ENCODE assay signal across 9 cellular contexts in genomic region chr10:99435986-99436633, GRCh38. TPM values are rescaled to one million over a fixed set of nuclear protein-coding genes. Genes with fewer than 3 reads are reported as not detected.
DNase-seq lines count a peak whose midpoint lies in the region; ATAC-seq and TF ChIP-seq lines count a peak whose summit lies in the region.
"Had no signal": no experiment of that assay in that cellular context is flagged by ENCODE, and none has a peak within 500 bp of the region (broad histone marks: within the 10 kb centered on the region; RNA-seq: fewer than 3 reads in every experiment).

No MANE protein-coding gene starts in this region.

- H3K27ac ChIP-seq in H9 (ENCODE audit: insufficient read length, low read depth, low read length) = no peak overlapping the region
- no peak overlapping the region for H3K27ac ChIP-seq in body of pancreas
- H3K27ac ChIP-seq in right lobe of liver = no peak overlapping the region
- H3K27ac ChIP-seq in aorta (ENCODE audit: low read depth in 1 of 2, low read length in 2 of 2) = no peak overlapping the region

- H4K5ac ChIP-seq in H9 (ENCODE audit: insufficient read length, low read depth, low read length) = no peak overlapping the region

- H3K36me3 Mint-ChIP-seq in H9 (ENCODE audit: insufficient read depth in 1 of 3, low read depth in 3 of 3) = no peaks in the 10 kb centered on the region; a peak in 1 of 7 replicates

- H2AK5ac ChIP-seq in H9 (ENCODE audit: insufficient read length, low read length) = no peak overlapping the region

- no peak overlapping the region for H2BK20ac ChIP-seq in H9 (ENCODE audit: low read depth, low read length, poor library complexity, severe bottlenecking)

- no peak overlapping the region for H2BK5ac ChIP-seq in H9 (ENCODE audit: insufficient read length, low read length)

- in situ Hi-C loops in Caki2 (cut with HindIII; ENCODE audit: low pct_unique_long_range_greater_than_20kb, low sequenced_read_pairs) = loop anchor here (25.0 kb wide), 1 partner anchor 176 kb away; the partner anchor contains the start of gene SLC25A28

- no peaks in the 10 kb centered on the region for H3K23me2 ChIP-seq in H9 (ENCODE audit: insufficient read length, low read depth, low read length, poor library complexity, severe bottlenecking)

- no peaks in the 10 kb centered on the region for H3K79me2 ChIP-seq in H9 (ENCODE audit: insufficient read depth, low read length)

- H4K8ac ChIP-seq in H9 (replicated peaks; ENCODE audit: insufficient read length, low read depth, low read length) = no peak overlapping the region

- no peak overlapping the region for H3K4me3 Mint-ChIP-seq in H9

- DNase-seq in Caki2 (ENCODE audit: low read depth) (peak; percentile 23), H9 (no peak), NCI-H345 treated with DMSO at 0.1 percent for 48 hours (lab: John Stamatoyannopoulos, UW; ENCODE audit: unreplicated experiment) (peak; percentile 37), body of pancreas (no peak), right lobe of liver (no peak), aorta (no peak), HPDE6-E6E7 (ENCODE audit: extremely low spot score) (no peak)
- no peak for DNase-seq in activated naive CD4-positive, alpha-beta T cell (lab: John Stamatoyannopoulos, UW)
- DNase-seq: left cardiac atrium had no signal

- no peak overlapping the region for H3T11ph ChIP-seq in H9 (ENCODE audit: low read length)

- H4K20me1 ChIP-seq in H9 (ENCODE audit: control insufficient read depth, insufficient read depth, insufficient read length) = no peaks in the 10 kb centered on the region

- H3K4me3 ChIP-seq in body of pancreas (no peak overlapping the region), right lobe of liver (no peak overlapping the region), aorta (ENCODE audit: low read length in 2 of 2) (no peak overlapping the region)

- H2BK12ac ChIP-seq in H9 (ENCODE audit: insufficient read length, low read depth, low read length) = no peak overlapping the region

- no peak overlapping the region for H3K56ac ChIP-seq in H9 (ENCODE audit: insufficient read length, low read depth, low read length)

- H3K36me3 ChIP-seq in body of pancreas (replicated peaks in 1 of 2; ENCODE audit: insufficient read depth in 1 of 2, low read depth in 2 of 2) (no peaks in the 10 kb centered on the region), right lobe of liver (no peaks in the 10 kb centered on the region), aorta (ENCODE audit: control insufficient read depth in 1 of 2, insufficient read depth in 2 of 2, low read length in 1 of 2) (no peaks in the 10 kb centered on the region)

- peak; percentile 56 for ATAC-seq in body of pancreas
- peak; percentile 36 to 62 (median 46) for ATAC-seq in right lobe of liver
- peak; percentile 70 for ATAC-seq in aorta (ENCODE audit: low FRiP score)

- no peak overlapping the region for H2AFZ ChIP-seq in H9 (ENCODE audit: low read length)

- H3K18ac ChIP-seq in H9 (ENCODE audit: insufficient read length, low read depth, low read length) = no peak overlapping the region

- H3K4me1 ChIP-seq in H9 (ENCODE audit: insufficient read depth, low read length) (no peaks in the 10 kb centered on the region), body of pancreas (peaks cover 43% of the 10 kb centered on the region), right lobe of liver (peaks cover 0 to 25% (median 3%) of the 10 kb centered on the region in 4 donors), aorta (ENCODE audit: control insufficient read depth in 1 of 2, insufficient read depth in 2 of 2, low read length in 2 of 2) (no peaks in the 10 kb centered on the region)

- H3K27ac Mint-ChIP-seq in H9 = no peak overlapping the region

- no peak for TF ChIP-seq POLR2A in body of pancreas (IDR thresholded peaks at IDR 0.05)
- TF ChIP-seq POLR2A in right lobe of liver (IDR thresholded peaks at IDR 0.05) = no peak

- no peak overlapping the region for H2BK15ac ChIP-seq in H9 (ENCODE audit: low read depth, low read length)

- H3K27me3 ChIP-seq in H9 (ENCODE audit: insufficient read depth, low read length) (no peaks in the 10 kb centered on the region), body of pancreas (no peaks in the 10 kb centered on the region), right lobe of liver (no peaks in the 10 kb centered on the region), aorta (ENCODE audit: control insufficient read depth in 1 of 2, insufficient read depth in 2 of 2, low read length in 1 of 2) (no peaks in the 10 kb centered on the region)

- H3K9ac ChIP-seq in H9 (ENCODE audit: extremely low read depth, insufficient read length, low read length) = no peak overlapping the region

- H4K91ac ChIP-seq in H9 (ENCODE audit: insufficient read length, low read depth, low read length) = no peak overlapping the region

- H2BK120ac ChIP-seq in H9 (ENCODE audit: low read depth, low read length, poor library complexity, severe bottlenecking) = no peak overlapping the region

- H3K79me1 ChIP-seq in H9 (ENCODE audit: insufficient read depth, low read depth, low read length, poor library complexity, severe bottlenecking) = no peaks in the 10 kb centered on the region

- intact Hi-C loops in body of pancreas (cut with DNase I) (loop anchor here (5.0 kb wide), 1 partner anchor 176 kb away; no protein-coding TSS in a partner anchor), right lobe of liver (cut with DNase I) (no loop called here), aorta (cut with DNase I) (loop anchor here (2.0 to 10.0 kb wide), 2 partner anchors 177 to 309 kb away; no protein-coding TSS in a partner anchor)

- H3K9me3 ChIP-seq in H9 (ENCODE audit: control insufficient read depth, low read depth, low read length) (no peaks in the 10 kb centered on the region), body of pancreas (no peaks in the 10 kb centered on the region), right lobe of liver (no peaks in the 10 kb centered on the region), aorta (ENCODE audit: control insufficient read depth, low read length) (no peaks in the 10 kb centered on the region)

- H3K9me3 Mint-ChIP-seq in H9 = no peaks in the 10 kb centered on the region

- peaks cover 8% of the 10 kb centered on the region in 2 experiments for H3K4me1 Mint-ChIP-seq in H9

- no CpG with 5 or more reads among the region's 5 CpGs for WGBS in H9 (ENCODE audit: extremely low coverage, insufficient read length, low lambda C conversion rate)
- WGBS in body of pancreas, 2 donors = 24 to 25% methylated on average over 5 of the region's 5 CpGs
- WGBS in right lobe of liver (ENCODE audit: insufficient coverage, low coverage, low lambda C conversion rate, missing lambda C conversion rate) = 24% methylated on average over 5 of the region's 5 CpGs
- 36 to 37% methylated on average over 5 of the region's 5 CpGs for WGBS in aorta, 2 donors

- TF ChIP-seq CTCF in H9 (conservative IDR thresholded peaks at IDR 0.05) (peak; percentile 69), body of pancreas (IDR thresholded peaks at IDR 0.05) (peak; percentile 16 to 64 (median 48)), right lobe of liver (IDR thresholded peaks at IDR 0.05) (peak; percentile 44 to 60 (median 58))

- H3K14ac ChIP-seq in H9 (ENCODE audit: insufficient read depth, low read length) = no peak overlapping the region

- H3K27me3 Mint-ChIP-seq in H9 (ENCODE audit: low read depth) = no peaks in the 10 kb centered on the region; the same call in none of the 2 replicates

- no peak overlapping the region for H3K23ac ChIP-seq in H9 (ENCODE audit: insufficient read length, low read depth, low read length)

- H3K4ac ChIP-seq in H9 (ENCODE audit: low read depth, low read length) = no peak overlapping the region

- H3K4me2 ChIP-seq in H9 (ENCODE audit: insufficient read depth, insufficient read length, low read length) = no peak overlapping the region

RNA-seq across cellular contexts. Expression of gene GOT1, which starts 5.7 kb away (rescaled TPM):
- total RNA-seq in Caki2 (2014; rRNA removed; shearing (Covaris generic); ENCODE audit: low replicate concordance) = 18.8 and 25.4 TPM in 2 replicates
- total RNA-seq in H9 (2021) = 43.3 and 47.4 TPM in 2 replicates
- 10 to 100 TPM in 1 of 2 donors, 1 to 10 TPM in 1; 7.3 to 14.8 TPM for total RNA-seq in body of pancreas
- total RNA-seq in right lobe of liver = 100 to 1,000 TPM; 118 to 356 (median 173) TPM
- total RNA-seq in aorta = 10 to 100 TPM in 1 of 2 donors, 1 to 10 TPM in 1; 9.4 to 13.7 TPM
- 10 to 100 TPM in 1 of 2 donors, 1 to 10 TPM in 1; 9.2 to 17.4 TPM for polyA plus RNA-seq in aorta

Comparison
In these comparisons a context has a peak if more than half of its experiments do, and no peak if none do; other contexts are left out.
1. DNase-seq: peak in Caki2 (single experiment) and NCI-H345 treated with DMSO at 0.1 percent for 48 hours (single experiment); none in H9 (single experiment), body of pancreas (0 of 4), right lobe of liver (0 of 3), aorta (0 of 2), HPDE6-E6E7 (single experiment) and activated naive CD4-positive, alpha-beta T cell (0 of 4).
2. intact Hi-C loops: an anchor here in body of pancreas (5.0 kb wide) and aorta (2.0 to 10.0 kb wide); none called in right lobe of liver.
3. Peak in every context shown above with its lines, with median percentiles within 50 percentile points of each other: CTCF ChIP-seq and ATAC-seq.